Comparison of ENCODE assay signal across 4 cellular contexts in genomic region chr4:78428996-78429395, GRCh38.
"Had no signal": no experiment of that assay in that cellular context is flagged by ENCODE, and none has a peak within 500 bp of the region (broad histone marks: within the 10 kb centered on the region; RNA-seq: fewer than 3 reads in every experiment).

No MANE protein-coding gene starts in this region.

- DNase-seq: H9, HCEC 1CT, IMR-90 had no signal

- ATAC-seq: GM23338 had no signal

- H2AFZ ChIP-seq: GM23338 had no signal

- H3K4me2 ChIP-seq: GM23338 had no signal

- H3K4me3 ChIP-seq: GM23338 had no signal
